8 cellular contexts compared by ENCODE assay signal in the genomic region with DNA sequence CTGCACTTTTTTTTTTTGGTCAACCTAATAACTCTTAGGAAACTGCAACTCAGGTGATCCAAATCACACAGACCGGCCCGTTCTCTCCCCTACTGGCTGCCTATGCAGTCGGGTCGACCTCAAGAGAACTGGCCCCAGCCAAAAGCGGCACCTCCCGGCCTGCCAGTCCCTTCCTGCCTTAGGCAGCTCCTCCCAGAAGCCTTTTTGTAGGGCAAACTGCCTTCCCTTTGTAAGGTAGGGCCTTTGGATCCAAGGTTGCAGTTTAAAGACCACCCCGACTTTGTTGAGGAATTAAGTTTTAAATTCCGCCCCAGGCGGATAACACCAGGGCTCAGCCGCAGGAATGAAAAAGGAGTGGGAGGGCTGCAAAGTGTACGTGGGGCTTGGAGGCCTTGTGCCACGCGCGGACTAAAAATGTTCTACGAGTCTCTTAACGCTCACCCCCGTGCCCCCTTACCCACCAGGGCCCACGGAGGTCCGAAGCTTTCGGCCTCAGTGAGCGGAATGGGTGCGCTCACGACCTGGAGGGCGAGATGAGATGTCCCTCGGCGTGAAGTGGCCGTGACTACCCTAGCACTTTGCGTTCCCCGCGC. TPM values are rescaled to one million over a fixed set of nuclear protein-coding genes. Genes with fewer than 3 reads are reported as not detected.
A peak's percentile ranks its signal among the peaks of the same experiment; 100 is the strongest.
DNase-seq lines count a peak whose midpoint lies in the region; ATAC-seq and TF ChIP-seq lines count a peak whose summit lies in the region.

No MANE protein-coding gene starts in this region.

- H3K79me2 ChIP-seq in Karpas-422 (ENCODE audit: low read length) = peaks cover 55% of the 10 kb centered on the region

- H3K4me3 Mint-ChIP-seq in activated T-helper 1 cell treated with anti-CD3 and anti-CD28 coated beads, Interleukin-12 subunit alpha, Interleukin-12 subunit beta, Interleukin-2, Interleukin-4 antibody, amounts not matched to agents 30 ng/mL and 10 ng/mL and 1 ng/mL, durations not matched to agents 14 hours and 24 hours and 36 hours = peak overlapping the region; percentile 88

- H4K20me1 ChIP-seq in Karpas-422 (ENCODE audit: insufficient read depth, low read depth, low read length) = no peaks in the 10 kb centered on the region

- H3K27ac ChIP-seq in Karpas-422 (ENCODE audit: low read length) (peak overlapping the region; percentile 80), heart left ventricle (peak overlapping the region in 7 of 12 donors; percentile 74 to 90 (median 85))

- peak overlapping the region; percentile 96 for H3K9ac ChIP-seq in Karpas-422 (ENCODE audit: low read length)

- H2AFZ ChIP-seq in Karpas-422 (ENCODE audit: low read length) = no peak overlapping the region; the same call in 1 of the 2 replicates

- no peak for ATAC-seq in heart left ventricle
- ATAC-seq in GM19035 (IDR thresholded peaks at IDR 0.05; ENCODE audit: unreplicated experiment) = no peak

- H3K4me1 Mint-ChIP-seq in activated T-helper 1 cell treated with anti-CD3 and anti-CD28 coated beads, Interleukin-12 subunit alpha, Interleukin-12 subunit beta, Interleukin-2, Interleukin-4 antibody, amounts not matched to agents 30 ng/mL and 10 ng/mL and 1 ng/mL, durations not matched to agents 14 hours and 24 hours and 36 hours (ENCODE audit: low read depth) = peaks cover 46% of the 10 kb centered on the region

- no peak for TF ChIP-seq POLR2A in heart left ventricle (IDR thresholded peaks at IDR 0.05)

- 4 to 9% (median 7%) methylated on average over 14 to 30 of the region's 30 CpGs for WGBS in heart left ventricle, 4 donors

- peaks cover 30% of the 10 kb centered on the region for H3K36me3 Mint-ChIP-seq in activated T-helper 1 cell treated with anti-CD3 and anti-CD28 coated beads, Interleukin-12 subunit alpha, Interleukin-12 subunit beta, Interleukin-2, Interleukin-4 antibody, amounts not matched to agents 30 ng/mL and 10 ng/mL and 1 ng/mL, durations not matched to agents 14 hours and 24 hours and 36 hours (ENCODE audit: low read depth)

- H3K4me3 ChIP-seq in Karpas-422 (ENCODE audit: low read length) (peak overlapping the region; percentile 96), heart left ventricle (peak overlapping the region; percentile 32 to 95 (median 85)), retinal pigment epithelial cell (ENCODE audit: low read length) (peak overlapping the region; percentile 77)

- H3K9me3 ChIP-seq in Karpas-422 (ENCODE audit: low read length) (no peaks in the 10 kb centered on the region), heart left ventricle (no peaks in the 10 kb centered on the region)

- H3K4me1 ChIP-seq in Karpas-422 (ENCODE audit: low read length) (peaks cover 38% of the 10 kb centered on the region), heart left ventricle (peaks cover 0 to 41% (median 16%) of the 10 kb centered on the region in 12 donors)

- DNase-seq in NCI-H2227 (lab: John Stamatoyannopoulos, UW; ENCODE audit: unreplicated experiment) (peak; percentile 37), NCI-H2227 treated with DMSO at 0.1 percent for 48 hours (lab: John Stamatoyannopoulos, UW) (no peak), Karpas-422 (peak; percentile 75), heart left ventricle (no peak), retinal pigment epithelial cell (ENCODE audit: low read depth) (no peak), kidney glomerular epithelial cell (lab: John Stamatoyannopoulos, UW) (no peak)
- DNase-seq in activated T-helper 1 cell treated with anti-CD3 and anti-CD28 coated beads, Interleukin-12 subunit alpha, Interleukin-12 subunit beta, Interleukin-2, Interleukin-4 antibody, amounts not matched to agents 30 ng/mL and 10 ng/mL and 1 ng/mL, durations not matched to agents 14 hours and 24 hours and 36 hours (ENCODE audit: low spot score) = peak; percentile 7

- H3K27me3 Mint-ChIP-seq in activated T-helper 1 cell treated with anti-CD3 and anti-CD28 coated beads, Interleukin-12 subunit alpha, Interleukin-12 subunit beta, Interleukin-2, Interleukin-4 antibody, amounts not matched to agents 30 ng/mL and 10 ng/mL and 1 ng/mL, durations not matched to agents 14 hours and 24 hours and 36 hours (ENCODE audit: insufficient read depth) = no peaks in the 10 kb centered on the region

- no peaks in the 10 kb centered on the region for H3K9me3 Mint-ChIP-seq in activated T-helper 1 cell treated with anti-CD3 and anti-CD28 coated beads, Interleukin-12 subunit alpha, Interleukin-12 subunit beta, Interleukin-2, Interleukin-4 antibody, amounts not matched to agents 30 ng/mL and 10 ng/mL and 1 ng/mL, durations not matched to agents 14 hours and 24 hours and 36 hours

- peak overlapping the region; percentile 76 for H3K27ac Mint-ChIP-seq in activated T-helper 1 cell treated with anti-CD3 and anti-CD28 coated beads, Interleukin-12 subunit alpha, Interleukin-12 subunit beta, Interleukin-2, Interleukin-4 antibody, amounts not matched to agents 30 ng/mL and 10 ng/mL and 1 ng/mL, durations not matched to agents 14 hours and 24 hours and 36 hours

- intact Hi-C loops in activated T-helper 1 cell treated with anti-CD3 and anti-CD28 coated beads, Interleukin-12 subunit alpha, Interleukin-12 subunit beta, Interleukin-2, Interleukin-4 antibody, amounts not matched to agents 30 ng/mL and 10 ng/mL and 1 ng/mL, durations not matched to agents 14 hours and 24 hours and 36 hours (cut with micrococcal nuclease) = loop anchor here (1.0 to 10.0 kb wide), 12 partner anchors 56 to 1281 kb away; partner anchors contain the start of genes ATP6V0B, CCDC24, EIF2B3 and ELOVL1
- intact Hi-C loops in heart left ventricle (cut with DNase I) = loop anchor here in 3 of 10 donors (2.0 to 5.0 kb wide), 4 partner anchors 54 to 241 kb away; partner anchors contain the start of genes KDM4A (in 2 of the 3) and IPO13 (in 1 of the 3)

- peak overlapping the region; percentile 98 for H3K4me2 ChIP-seq in Karpas-422 (ENCODE audit: low read depth, low read length, poor library complexity, severe bottlenecking)

- H3K9me2 ChIP-seq in Karpas-422 (replicated peaks; ENCODE audit: insufficient read depth, low read length) = no peaks in the 10 kb centered on the region

- TF ChIP-seq CTCF in heart left ventricle (IDR thresholded peaks at IDR 0.05) (no peak), retinal pigment epithelial cell (conservative IDR thresholded peaks at IDR 0.05; ENCODE audit: low read depth, low read length) (no peak)

- H3K27me3 ChIP-seq in Karpas-422 (ENCODE audit: low read length) = no peaks in the 10 kb centered on the region
- no peaks in the 10 kb centered on the region for H3K27me3 ChIP-seq in heart left ventricle

- H3K36me3 ChIP-seq in Karpas-422 (ENCODE audit: insufficient read depth, low read length) = peaks cover 20% of the 10 kb centered on the region; the same call in 1 of the 2 replicates
- peaks cover 0 to 57% (median 39%) of the 10 kb centered on the region in 9 donors for H3K36me3 ChIP-seq in heart left ventricle

RNA-seq across cellular contexts. Expression of gene ST3GAL3, which starts 0.6 kb away (rescaled TPM):
- total RNA-seq in Karpas-422 (2014; rRNA removed; shearing (Covaris generic); ENCODE audit: low replicate concordance) = 19.4 and 33.1 TPM in 2 replicates
- total RNA-seq in activated T-helper 1 cell treated with anti-CD3 and anti-CD28 coated beads, Interleukin-12 subunit alpha, Interleukin-12 subunit beta, Interleukin-2, Interleukin-4 antibody, amounts not matched to agents 30 ng/mL and 10 ng/mL and 1 ng/mL, durations not matched to agents 14 hours and 24 hours and 36 hours = 17.4 and 19.0 TPM in 2 replicates
- 10 to 100 TPM; 23.5 to 31.7 (median 26.8) TPM for total RNA-seq in heart left ventricle
- 10 to 100 TPM; 14.4 to 24.6 TPM for polyA plus RNA-seq in heart left ventricle

RNA-seq across cellular contexts. Expression of gene KDM4A, which starts 56.7 kb away (rescaled TPM):
- 34.5 and 35.5 TPM in 2 replicates for total RNA-seq in Karpas-422 (2014; rRNA removed; shearing (Covaris generic); ENCODE audit: low replicate concordance)
- total RNA-seq in activated T-helper 1 cell treated with anti-CD3 and anti-CD28 coated beads, Interleukin-12 subunit alpha, Interleukin-12 subunit beta, Interleukin-2, Interleukin-4 antibody, amounts not matched to agents 30 ng/mL and 10 ng/mL and 1 ng/mL, durations not matched to agents 14 hours and 24 hours and 36 hours = 29.2 and 31.3 TPM in 2 replicates
- total RNA-seq in heart left ventricle = 10 to 100 TPM; 10.7 to 32.2 (median 18.5) TPM
- polyA plus RNA-seq in heart left ventricle = 1 to 10 TPM; 5.6 to 9.5 TPM

Comparison
In these comparisons a context has a peak if more than half of its experiments do, and no peak if none do; other contexts are left out.
1. DNase-seq: peak in NCI-H2227 (single experiment), Karpas-422 (single experiment) and activated T-helper 1 cell treated with anti-CD3 and anti-CD28 coated beads, Interleukin-12 subunit alpha, Interleukin-12 subunit beta, Interleukin-2, Interleukin-4 antibody, amounts not matched to agents 30 ng/mL and 10 ng/mL and 1 ng/mL, durations not matched to agents 14 hours and 24 hours and 36 hours (single experiment); none in NCI-H2227 treated with DMSO at 0.1 percent for 48 hours (single experiment), heart left ventricle (0 of 5), retinal pigment epithelial cell (single experiment) and kidney glomerular epithelial cell (single experiment).
2. Peak in every context shown above with its lines, with median percentiles within 50 percentile points of each other: H3K4me3 ChIP-seq.